In the genomic region with DNA sequence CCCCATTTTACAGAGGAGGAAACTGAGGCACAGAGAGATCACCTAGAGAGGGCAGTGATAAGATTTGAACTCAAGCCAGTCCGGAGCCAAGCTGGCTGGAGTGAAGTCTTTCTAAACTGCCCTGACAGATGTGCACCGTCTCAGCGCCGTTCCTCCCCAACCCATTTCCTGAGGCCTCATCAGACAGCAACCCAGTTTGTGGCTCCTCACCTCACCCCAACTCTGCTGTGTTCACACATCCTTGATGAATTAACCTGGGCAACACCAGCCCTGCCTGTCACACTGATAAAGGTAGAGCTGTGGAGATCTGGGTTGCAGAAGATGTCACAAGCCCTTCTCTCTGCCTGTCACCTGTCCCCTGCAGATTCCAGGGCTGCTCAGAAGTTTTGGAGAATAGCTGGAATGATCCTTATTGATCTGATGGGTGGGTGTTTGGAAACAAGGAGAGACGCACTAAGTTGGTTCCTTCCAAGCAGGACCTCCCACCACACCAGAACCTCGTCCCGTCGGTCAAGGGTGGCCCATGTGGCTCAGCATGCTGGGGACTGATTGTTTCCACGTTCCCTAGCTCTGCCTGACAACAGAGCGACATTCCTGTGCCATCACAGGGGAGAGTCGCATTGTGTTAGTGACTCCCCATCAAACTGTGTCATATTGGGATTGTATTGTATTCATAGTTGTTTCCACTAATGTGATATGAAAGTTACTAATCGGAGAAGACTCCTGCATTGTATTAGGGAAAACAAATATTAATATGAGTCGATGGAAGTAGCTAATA, we compare ENCODE assay signal across 21 cellular contexts.
"Had no signal": no experiment of that assay in that cellular context is flagged by ENCODE, and none has a peak within 500 bp of the region (broad histone marks: within the 10 kb centered on the region; RNA-seq: fewer than 3 reads in every experiment).

No MANE protein-coding gene starts in this region.

- ATAC-seq: gastrocnemius medialis; heart right ventricle; naive thymus-derived CD4-positive, alpha-beta T cell; psoas muscle; sciatic nerve; stimulated activated naive B cell treated with anti-CD40 and anti-IgM and Interleukin-4, amounts not matched to agents 10 μg/mL and 1 μg/mL and 100 μg/mL, for 72 hours; stimulated activated naive CD8-positive, alpha-beta T cell treated with anti-CD3 and anti-CD28 coated beads, Interleukin-15, amount 100 ng/mL, for 72 hours had no signal

- H3K36me3 ChIP-seq: esophagus muscularis mucosa, gastrocnemius medialis, heart right ventricle, neutrophil, spleen, transverse colon had no signal

- DNase-seq: cortex of kidney; effector memory CD4-positive, alpha-beta T cell; gastrocnemius medialis; heart right ventricle; hypothalamus; kidney glomerular epithelial cell; naive thymus-derived CD4-positive, alpha-beta T cell; psoas muscle; spleen; stimulated activated CD4-positive, alpha-beta T cell treated with anti-CD3 and anti-CD28 coated beads, Interleukin-15, amount 100 ng/mL, for 24 hours; stimulated activated CD4-positive, alpha-beta T cell treated with anti-CD3 and anti-CD28 coated beads, Interleukin-1b, Interleukin-23, amount 100 ng/mL, for 48 hours; stimulated activated CD4-positive, alpha-beta T cell treated with anti-CD3 and anti-CD28 coated beads, Interleukin-4, amount 100 ng/mL, for 24 hours; stimulated activated naive B cell treated with anti-CD40 and anti-IgM and Interleukin-4, amounts not matched to agents 10 μg/mL and 1 μg/mL and 100 μg/mL, for 72 hours; stimulated activated naive CD8-positive, alpha-beta T cell treated with anti-CD3 and anti-CD28 coated beads, Interleukin-15, amount 100 ng/mL, for 72 hours; testis; transverse colon had no signal

- H3K27me3 Mint-ChIP-seq: stimulated activated naive CD8-positive, alpha-beta T cell treated with anti-CD3 and anti-CD28 coated beads, Interleukin-15, amount 100 ng/mL, for 72 hours had no signal

- H3K4me1 ChIP-seq: gastrocnemius medialis, testis, transverse colon had no signal

- H3K4me3 ChIP-seq: esophagus muscularis mucosa, gastrocnemius medialis, heart right ventricle, psoas muscle, spleen, testis, transverse colon had no signal

- H3K36me3 Mint-ChIP-seq: naive thymus-derived CD4-positive, alpha-beta T cell; stimulated activated naive B cell treated with anti-CD40 and anti-IgM and Interleukin-4, amounts not matched to agents 10 μg/mL and 1 μg/mL and 100 μg/mL, for 72 hours had no signal

- H3K27ac ChIP-seq: epithelial cell of prostate, esophagus muscularis mucosa, gastrocnemius medialis, heart right ventricle, neutrophil, psoas muscle, spleen, testis, transverse colon had no signal

- H3K9me3 Mint-ChIP-seq: naive thymus-derived CD4-positive, alpha-beta T cell; stimulated activated naive CD8-positive, alpha-beta T cell treated with anti-CD3 and anti-CD28 coated beads, Interleukin-15, amount 100 ng/mL, for 72 hours had no signal

- H3K27ac Mint-ChIP-seq: naive thymus-derived CD4-positive, alpha-beta T cell; stimulated activated naive B cell treated with anti-CD40 and anti-IgM and Interleukin-4, amounts not matched to agents 10 μg/mL and 1 μg/mL and 100 μg/mL, for 72 hours; stimulated activated naive CD8-positive, alpha-beta T cell treated with anti-CD3 and anti-CD28 coated beads, Interleukin-15, amount 100 ng/mL, for 72 hours had no signal

- FAIRE-seq: islet of Langerhans had no signal

- H3K27me3 ChIP-seq: gastrocnemius medialis, neutrophil, testis, transverse colon had no signal

- H3K4me3 Mint-ChIP-seq: naive thymus-derived CD4-positive, alpha-beta T cell; stimulated activated naive B cell treated with anti-CD40 and anti-IgM and Interleukin-4, amounts not matched to agents 10 μg/mL and 1 μg/mL and 100 μg/mL, for 72 hours; stimulated activated naive CD8-positive, alpha-beta T cell treated with anti-CD3 and anti-CD28 coated beads, Interleukin-15, amount 100 ng/mL, for 72 hours had no signal
